ENCODE assay signal across 17 cellular contexts in the genomic region with DNA sequence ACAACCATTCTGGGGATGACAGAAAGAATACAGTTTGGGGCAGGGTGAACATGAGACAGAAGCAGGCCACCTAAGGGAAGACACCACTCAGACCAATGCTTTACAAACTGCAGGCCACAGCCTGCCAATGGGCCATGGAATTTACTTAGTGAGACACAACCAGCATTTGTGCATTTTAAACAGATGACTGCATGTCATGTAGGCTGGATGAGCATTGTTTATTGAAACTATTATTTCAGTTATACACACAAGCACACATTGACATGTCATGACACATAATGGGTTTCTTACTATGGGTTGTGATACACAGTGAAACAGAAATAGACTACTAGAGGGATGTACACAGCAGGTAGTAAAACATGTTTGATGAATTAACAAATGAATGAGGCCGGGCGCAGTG. TPM values are rescaled to one million over a fixed set of nuclear protein-coding genes. Genes with fewer than 3 reads are reported as not detected.
DNase-seq lines count a peak whose midpoint lies in the region; ATAC-seq and TF ChIP-seq lines count a peak whose summit lies in the region.
"Had no signal": no experiment of that assay in that cellular context is flagged by ENCODE, and none has a peak within 500 bp of the region (broad histone marks: within the 10 kb centered on the region; RNA-seq: fewer than 3 reads in every experiment).

No MANE protein-coding gene starts in this region.

- H2BK15ac ChIP-seq in mesenchymal stem cell (ENCODE audit: low read depth, poor library complexity, severe bottlenecking) = no peak overlapping the region

- WGBS in mesenchymal stem cell = 100% methylated on average over 2 of the region's 2 CpGs

- H3K9me3 Mint-ChIP-seq in HFFc6 = no peaks in the 10 kb centered on the region
- H3K9me3 Mint-ChIP-seq in chondrocyte (ENCODE audit: low read depth) = no peaks in the 10 kb centered on the region

- no peak overlapping the region for H2AK5ac ChIP-seq in mesenchymal stem cell (ENCODE audit: low read length, severe bottlenecking)

- H3K36me3 Mint-ChIP-seq in HFFc6 (ENCODE audit: low read depth) (peaks cover 52% of the 10 kb centered on the region), chondrocyte (ENCODE audit: low read depth) (peaks cover 60% of the 10 kb centered on the region)

- no peak for ATAC-seq in HG03354 (IDR thresholded peaks at IDR 0.05; ENCODE audit: poor library complexity, severe bottlenecking, unreplicated experiment)
- ATAC-seq in HG02938 (IDR thresholded peaks at IDR 0.05; ENCODE audit: unreplicated experiment) = no peak
- ATAC-seq: K562 had no signal

- H3K4me3 Mint-ChIP-seq in HFFc6 (peak overlapping the region; percentile 25; the same call in 1 of the 2 replicates), chondrocyte (ENCODE audit: unreplicated experiment) (no peak overlapping the region)

- H2BK12ac ChIP-seq in mesenchymal stem cell (ENCODE audit: low read length in 2 of 2) = no peak overlapping the region

- H3K4me3 ChIP-seq in mesenchymal stem cell (ENCODE audit: insufficient read depth in 1 of 2, low read depth in 1 of 2, low read length in 2 of 2) = no peak overlapping the region
- H3K4me3 ChIP-seq: K562, PC-9 had no signal

- H3K27me3 ChIP-seq in mesenchymal stem cell (ENCODE audit: control insufficient read depth in 1 of 2, insufficient read depth in 1 of 2, low read length in 2 of 2) = no peaks in the 10 kb centered on the region

- H3K27ac ChIP-seq in mesenchymal stem cell (ENCODE audit: low read length, poor library complexity, severe bottlenecking) (no peak overlapping the region), substantia nigra (ENCODE audit: low read depth, low read length, poor library complexity, severe bottlenecking) (no peak overlapping the region)
- H3K27ac ChIP-seq: PC-9 had no signal

- H3K4me1 Mint-ChIP-seq in HFFc6 (ENCODE audit: low read depth) = peaks cover 55% of the 10 kb centered on the region
- peaks cover 68% of the 10 kb centered on the region for H3K4me1 Mint-ChIP-seq in chondrocyte (ENCODE audit: low read depth)

- H3K9ac ChIP-seq in mesenchymal stem cell (ENCODE audit: low read length) = no peak overlapping the region

- no peak overlapping the region for H3K14ac ChIP-seq in mesenchymal stem cell (ENCODE audit: low read length in 2 of 2)

- H3K79me1 ChIP-seq in mesenchymal stem cell (replicated peaks; ENCODE audit: low read length, poor library complexity, severe bottlenecking) = peaks cover 24% of the 10 kb centered on the region

- H3K4ac ChIP-seq in mesenchymal stem cell (ENCODE audit: low read depth in 1 of 2, low read length in 2 of 2) = no peak overlapping the region

- no peak for TF ChIP-seq CTCF in HFFc6 (IDR thresholded peaks at IDR 0.05)
- no peak for TF ChIP-seq CTCF in chondrocyte (IDR thresholded peaks at IDR 0.05)

- peak overlapping the region in 1 of 2 experiments; percentile 26 for H3K23ac ChIP-seq in mesenchymal stem cell (ENCODE audit: low read length in 2 of 2)

- no peak overlapping the region for H2BK5ac ChIP-seq in mesenchymal stem cell (ENCODE audit: low read depth, low read length, poor library complexity, severe bottlenecking)

- H3K4me2 ChIP-seq in mesenchymal stem cell (ENCODE audit: low read length, poor library complexity, severe bottlenecking) = no peak overlapping the region
- H3K4me2 ChIP-seq: PC-9 had no signal

- H3K27me3 Mint-ChIP-seq in HFFc6 (ENCODE audit: insufficient read depth) (no peaks in the 10 kb centered on the region; the same call in 1 of the 2 replicates), chondrocyte (ENCODE audit: low read depth) (no peaks in the 10 kb centered on the region)

- H3K36me3 ChIP-seq in mesenchymal stem cell (ENCODE audit: control insufficient read depth in 1 of 2, insufficient read depth in 2 of 2, low read depth in 1 of 2, low read length in 2 of 2) = peaks cover 14 to 84% of the 10 kb centered on the region in 2 experiments

- H3K18ac ChIP-seq in mesenchymal stem cell (ENCODE audit: low read depth in 1 of 2, low read length in 2 of 2) = no peak overlapping the region

- no peak overlapping the region for H4K91ac ChIP-seq in mesenchymal stem cell (ENCODE audit: low read length)

- no peak overlapping the region for H2BK120ac ChIP-seq in mesenchymal stem cell (ENCODE audit: low read depth, low read length)

- H3K4me1 ChIP-seq in mesenchymal stem cell (ENCODE audit: control insufficient read depth, insufficient read depth, low read depth, low read length) = peaks cover 2% of the 10 kb centered on the region

- H2AFZ ChIP-seq in mesenchymal stem cell (ENCODE audit: low read depth, low read length) = no peak overlapping the region
- H2AFZ ChIP-seq: PC-9 had no signal

- peak overlapping the region; percentile 93 for H3K27ac Mint-ChIP-seq in HFFc6
- peak overlapping the region; percentile 50 for H3K27ac Mint-ChIP-seq in chondrocyte (ENCODE audit: unreplicated experiment)

- DNase-seq in EH (ENCODE audit: low read depth) (peak; percentile 18), HFFc6 (no peak), chondrocyte (ENCODE audit: low spot score) (no peak), mesenchymal stem cell (peak; percentile 19), substantia nigra (lab: John Stamatoyannopoulos, UW) (no peak)
- no peak for DNase-seq in stimulated activated CD4-positive, alpha-beta T cell treated with anti-CD3 and anti-CD28 coated beads, Interleukin-4, amount 100 ng/mL, for 1 hour
- DNase-seq: C1 segment of cervical spinal cord, HCEC 1CT, NCI-H1105, NCI-H187, NCI-H2107, NCI-H2227 treated with DMSO at 0.1 percent for 48 hours, NCI-H510A treated with DMSO at 0.1 percent for 48 hours, PC-9 had no signal

- no peak overlapping the region for H4K8ac ChIP-seq in mesenchymal stem cell (ENCODE audit: low read length)

- H3K9me3 ChIP-seq in mesenchymal stem cell (ENCODE audit: control insufficient read depth, low read length) = no peaks in the 10 kb centered on the region

RNA-seq across cellular contexts. Expression of a gene that starts 8.0 kb away (rescaled TPM):
- total RNA-seq in HFFc6 (2021; fragmentation: NEBNext Ultra II Directional; extraction: Animal tissue kit (Norgen Biotek cat#: 25700)) = 100 to 1,000 TPM in 2 of 6 experiments, 10 to 100 TPM in 4; 97.4 to 103 (median 98.6) TPM
- total RNA-seq in chondrocyte = 130 to 159 TPM (median 135 TPM) in 3 replicates
- 45.4 TPM for polyA plus RNA-seq in mesenchymal stem cell (2013, experiment 1 of 2)
- polyA plus RNA-seq in mesenchymal stem cell (2013, experiment 2 of 2) = 46.8 TPM

RNA-seq across cellular contexts. Expression of a gene that starts 8.1 kb away (rescaled TPM):
- 1 to 10 TPM; 4.0 to 5.1 (median 4.3) TPM for total RNA-seq in HFFc6 (2021; fragmentation: NEBNext Ultra II Directional; extraction: Animal tissue kit (Norgen Biotek cat#: 25700))
- 6.4 to 7.8 TPM (median 6.5 TPM) in 3 replicates for total RNA-seq in chondrocyte
- 6.0 TPM for polyA plus RNA-seq in mesenchymal stem cell (2013, experiment 1 of 2)
- 6.4 TPM for polyA plus RNA-seq in mesenchymal stem cell (2013, experiment 2 of 2)

Comparison
In these comparisons a context has a peak if more than half of its experiments do, and no peak if none do; other contexts are left out.
1. DNase-seq: peak in EH (single experiment) and mesenchymal stem cell (single experiment); none in HFFc6 (single experiment), chondrocyte (single experiment), substantia nigra (0 of 49) and stimulated activated CD4-positive, alpha-beta T cell treated with anti-CD3 and anti-CD28 coated beads, Interleukin-4, amount 100 ng/mL, for 1 hour (single experiment).